1 cellular context compared by ENCODE assay signal in genomic region chr1:62209931-62210595, GRCh38.
TF ChIP-seq lines count a peak whose summit lies in the region.

No MANE protein-coding gene starts in this region.

TF ChIP-seq in HCT116, 20 proteins besides CTCF, POLR2A, EP300 and RAD21 (continued from another document):
- TF ChIP-seq ZBTB33 (IDR thresholded peaks at IDR 0.05; ENCODE audit: extremely low read depth, insufficient replicate concordance, low read length) (no peak), SP1 (IDR thresholded peaks at IDR 0.05; ENCODE audit: low read depth) (no peak), CEBPB (IDR thresholded peaks at IDR 0.05; ENCODE audit: low read depth) (no peak)
